Comparison of ENCODE assay signal across 28 cellular contexts in the genomic region with DNA sequence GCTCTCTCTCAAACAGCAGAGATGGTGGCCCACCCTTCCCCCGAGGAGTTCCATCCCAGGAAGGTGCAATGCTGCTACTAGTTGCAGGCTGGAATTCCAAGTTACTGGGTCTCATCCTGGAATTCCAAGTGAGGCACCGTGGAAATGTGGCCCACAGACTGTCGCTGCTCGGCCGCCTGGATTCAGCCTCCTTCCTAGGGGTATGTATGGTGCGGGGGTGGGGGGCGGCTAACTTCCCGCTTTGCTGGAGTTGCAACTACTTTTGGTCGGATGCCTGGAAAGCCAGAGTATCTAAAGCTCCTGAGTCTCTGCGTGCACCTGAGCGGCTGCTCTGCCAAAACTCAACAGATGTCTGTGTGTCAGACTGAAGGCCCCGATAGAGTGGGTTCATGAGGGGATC.
"Had no signal": no experiment of that assay in that cellular context is flagged by ENCODE, and none has a peak within 500 bp of the region (broad histone marks: within the 10 kb centered on the region; RNA-seq: fewer than 3 reads in every experiment).

No MANE protein-coding gene starts in this region.

- H3K9ac ChIP-seq: neural progenitor cell, parathyroid adenoma had no signal

- FAIRE-seq: small intestine, urothelium cell line had no signal

- DNase-seq: naive thymus-derived CD4-positive, alpha-beta T cell; natural killer cell; occipital lobe; posterior cingulate gyrus; psoas muscle; right cardiac atrium; sigmoid colon; small intestine; stimulated activated CD4-positive, alpha-beta T cell treated with anti-CD3 and anti-CD28 coated beads, Interleukin-12 subunit alpha, Interleukin-12 subunit beta, amount 100 ng/mL, for 4 hours; stimulated activated CD4-positive, alpha-beta T cell treated with anti-CD3 and anti-CD28 coated beads, Interleukin-1b, Interleukin-23, amount 100 ng/mL, for 48 hours; stimulated activated CD4-positive, alpha-beta T cell treated with anti-CD3 and anti-CD28 coated beads, Interleukin-4, amount 100 ng/mL, for 1 hour; stimulated activated CD4-positive, alpha-beta T cell treated with anti-CD3 and anti-CD28 coated beads, Interleukin-4, amount 100 ng/mL, for 4 hours; stimulated activated CD8-positive, alpha-beta memory T cell treated with anti-CD3 and anti-CD28 coated beads, Interleukin-4, amount 100 ng/mL, for 48 hours; stimulated activated naive CD4-positive, alpha-beta T cell; stimulated activated naive CD8-positive, alpha-beta T cell treated with anti-CD3 and anti-CD28 coated beads, Interleukin-15, amount 100 ng/mL, for 72 hours; stimulated activated naive CD8-positive, alpha-beta T cell treated with anti-CD3 and anti-CD28 coated beads, Interleukin-15, Interleukin-2, amounts not matched to agents 100 U/mL and 50 U/mL, for 24 hours; substantia nigra; thyroid gland; trophoblast cell; upper lobe of left lung had no signal

- H3K27ac ChIP-seq: neural progenitor cell, ovary, parathyroid adenoma, psoas muscle, right lobe of liver, sigmoid colon, thoracic aorta, thyroid gland, tibial nerve, upper lobe of left lung, vagina had no signal

- H3K4me3 ChIP-seq: neural progenitor cell, ovary, psoas muscle, right lobe of liver, sigmoid colon, thoracic aorta, thyroid gland, tibial nerve, upper lobe of left lung, vagina had no signal

- H3K9me3 ChIP-seq: ovary, psoas muscle, right lobe of liver, sigmoid colon, thoracic aorta, thyroid gland, tibial nerve, vagina had no signal

- H3K36me3 ChIP-seq: neural progenitor cell, ovary, right lobe of liver, sigmoid colon, thoracic aorta, thyroid gland, tibial nerve, upper lobe of left lung, vagina had no signal

- H3K27me3 ChIP-seq: neural progenitor cell, ovary, right lobe of liver, sigmoid colon, thyroid gland, upper lobe of left lung, vagina had no signal

- H3K4me1 ChIP-seq: neural progenitor cell, parathyroid adenoma, psoas muscle, right lobe of liver, sigmoid colon, thyroid gland, tibial nerve, upper lobe of left lung, vagina had no signal
